In genomic region chr16:88899901-88900648, GRCh38 we compare ENCODE assay signal across 18 cellular contexts. TPM values are rescaled to one million over a fixed set of nuclear protein-coding genes. Genes with fewer than 3 reads are reported as not detected.
DNase-seq lines count a peak whose midpoint lies in the region; ATAC-seq, FAIRE-seq and TF ChIP-seq lines count a peak whose summit lies in the region.
"Had no signal": no experiment of that assay in that cellular context is flagged by ENCODE, and none has a peak within 500 bp of the region (broad histone marks: within the 10 kb centered on the region; RNA-seq: fewer than 3 reads in every experiment).

No MANE protein-coding gene starts in this region.

- no peak for FAIRE-seq in HepG2 (lab: Jason Lieb, UNC)
- FAIRE-seq: GM19239 had no signal

- CTCF ChIA-PET in HepG2 (lab: Yijun Ruan, JAX; ENCODE audit: low intra/inter-chr PET ratio, low total read pairs): no interaction called here

- H3K4me1 ChIP-seq in HepG2 (ENCODE audit: insufficient read depth, low read length): peaks cover 10% of the 10 kb centered on the region
- H3K4me1 ChIP-seq in right lobe of liver: no peaks in the 10 kb centered on the region
- H3K4me1 ChIP-seq in spleen: peaks cover under 1 to 60% (median 30%) of the 10 kb centered on the region in 6 donors

- TF ChIP-seq EP300 in HepG2 (IDR thresholded peaks at IDR 0.05; ENCODE audit: low read depth in 2 of 2, low read length in 2 of 2) (no peak), HepG2 (CRISPR knock-in tag; IDR thresholded peaks at IDR 0.05; ENCODE audit: borderline replicate concordance) (no peak)

- WGBS in HepG2 (ENCODE audit: low lambda C conversion rate): 9% methylated on average over 8 of the region's 41 CpGs
- 54% methylated on average over 5 of the region's 41 CpGs for WGBS in right lobe of liver (ENCODE audit: insufficient coverage, low coverage, low lambda C conversion rate, missing lambda C conversion rate)
- 78 to 91% (median 88%) methylated on average over 27 to 41 of the region's 41 CpGs for WGBS in spleen, 5 donors

- H3K27me3 ChIP-seq in HepG2 (ENCODE audit: control insufficient read depth in 1 of 2, insufficient read depth in 2 of 2, low read length in 2 of 2) (peaks cover 60 to 98% of the 10 kb centered on the region in 2 experiments), right lobe of liver (no peaks in the 10 kb centered on the region), spleen (replicated peaks in 1 of 7) (no peaks in the 10 kb centered on the region)

- H3K4me2 ChIP-seq in HepG2 (ENCODE audit: low read depth, low read length): no peak overlapping the region

- H3K9ac ChIP-seq in HepG2 (ENCODE audit: insufficient read depth, low read depth, low read length): no peak overlapping the region

- intact Hi-C loops in HepG2 (cut with micrococcal nuclease; ENCODE audit: unreplicated experiment) (no loop called here), right lobe of liver (cut with DNase I) (no loop called here), spleen (cut with DNase I; ENCODE audit: low total_unique reads) (no loop called here)

- H3K36me3 ChIP-seq in HepG2 (replicated peaks in 1 of 2; ENCODE audit: control insufficient read depth in 1 of 2, insufficient read depth in 2 of 2, low read length in 2 of 2) (no peaks in the 10 kb centered on the region), right lobe of liver (no peaks in the 10 kb centered on the region), spleen (peaks cover 0 to 97% (median 53%) of the 10 kb centered on the region in 6 donors)

- H3K9me3 ChIP-seq in HepG2 (ENCODE audit: low read length): no peaks in the 10 kb centered on the region
- H3K9me3 ChIP-seq in right lobe of liver: no peaks in the 10 kb centered on the region
- H3K9me3 ChIP-seq in spleen: no peaks in the 10 kb centered on the region

- ATAC-seq in HepG2 (no peak), right lobe of liver (no peak)
- ATAC-seq: HCT116 had no signal

- TF ChIP-seq POLR2A in HepG2 (IDR thresholded peaks at IDR 0.05; ENCODE audit: insufficient read depth in 1 of 2, low read depth in 2 of 2, low read length in 2 of 2) (no peak), right lobe of liver (IDR thresholded peaks at IDR 0.05) (no peak), spleen (IDR thresholded peaks at IDR 0.05) (no peak)

- TF ChIP-seq CTCF in HepG2 (CRISPR knock-in tag; IDR thresholded peaks at IDR 0.05) (no peak), right lobe of liver (IDR thresholded peaks at IDR 0.05) (no peak), spleen (IDR thresholded peaks at IDR 0.05 in 8 of 11, conservative IDR thresholded peaks at IDR 0.05 in 3 of 11) (no peak), GM10266 (IDR thresholded peaks at IDR 0.05; ENCODE audit: control insufficient read depth, insufficient read depth, low read depth, missing control alignments) (no peak)

- no peaks in the 10 kb centered on the region for H3K79me2 ChIP-seq in HepG2 (ENCODE audit: insufficient read depth, low read length)

- H3K27ac ChIP-seq in HepG2 (ENCODE audit: extremely low read length, insufficient read depth, low read length): no peak overlapping the region
- no peak overlapping the region for H3K27ac ChIP-seq in right lobe of liver
- H3K27ac ChIP-seq in spleen: peak overlapping the region in 5 of 8 donors; percentile 29 to 74 (median 49)

- no peak for TF ChIP-seq RAD21 in HepG2 (CRISPR knock-in tag; IDR thresholded peaks at IDR 0.05)

- no peak overlapping the region for H2AFZ ChIP-seq in HepG2 (ENCODE audit: low read length)

- POLR2A ChIA-PET in HepG2 (lab: Yijun Ruan, JAX): no interaction called here

- H4K20me1 ChIP-seq in HepG2 (ENCODE audit: insufficient read depth, low read length): no peaks in the 10 kb centered on the region; the same call in 1 of the 2 replicates

- in situ Hi-C loops in HepG2 (cut with HindIII; ENCODE audit: extremely low pct_ligation_motif_present, low pct_unique_long_range_greater_than_20kb): no loop called here

- DNase-seq in HepG2 (ENCODE audit: low spot score) (no peak), right lobe of liver (no peak), cerebellum (ENCODE audit: low spot score) (peak; percentile 52), spleen (no peak), GM10266 (ENCODE audit: extremely low spot score) (no peak), DMS153 (lab: John Stamatoyannopoulos, UW) (no peak), NCI-H446 (lab: John Stamatoyannopoulos, UW) (no peak)
- DNase-seq: 8988T; AML-193; CD4-positive, alpha-beta T cell; DMS79 treated with DMSO at 0.1 percent for 48 hours; EL; GDM1; IMR-90; KG1 had no signal

- H3K4me3 ChIP-seq in HepG2 (replicated peaks in 1 of 3; ENCODE audit: insufficient read depth in 1 of 3, low read depth in 2 of 3, low read length in 3 of 3): no peak overlapping the region
- H3K4me3 ChIP-seq in right lobe of liver: no peak overlapping the region
- no peak overlapping the region for H3K4me3 ChIP-seq in spleen

- BruUV-seq in HepG2 (replicated peaks; lab: Mats Ljungman, UMichigan): no TSS peak

RNA-seq across cellular contexts. Expression of gene PABPN1L, which starts 33.6 kb away (rescaled TPM):
- total RNA-seq in HepG2 (2016; rRNA removed; fragmentation: Illumina TruSeq; extraction: Trizol) (not detected in 2 replicates), right lobe of liver (under 1 TPM in 1 of 6 experiments, not detected in 5; 0.37 TPM), cerebellum (not detected), spleen (1 to 10 TPM in 1 of 7 donors, under 1 TPM in 2, not detected in 4; 0.72 to 1.3 (median 0.85) TPM)
- not detected in 2 replicates for total RNA-seq in HepG2 (2016; cell fraction: cytosol; rRNA removed; fragmentation: Illumina TruSeq; extraction: Trizol; ENCODE audit: low read depth)
- not detected in 2 replicates for total RNA-seq in HepG2 (2016; cell fraction: insoluble cytoplasmic fraction; rRNA removed; fragmentation: Illumina TruSeq; extraction: Trizol)
- not detected in 2 replicates for total RNA-seq in HepG2 (2016; cell fraction: membrane; rRNA removed; fragmentation: Illumina TruSeq; extraction: Trizol)
- not detected in 2 replicates for total RNA-seq in HepG2 (2016; cell fraction: nucleus; rRNA removed; fragmentation: Illumina TruSeq; extraction: Trizol)
- polyA plus RNA-seq in HepG2 (2011; rRNA removed) (not detected in 2 replicates), spleen (under 1 TPM; 0.26 to 0.67 (median 0.29) TPM)
- polyA plus RNA-seq in HepG2 (2011; cell fraction: cytosol; rRNA removed): not detected in 2 replicates
- polyA plus RNA-seq in HepG2 (2011; cell fraction: nucleus; rRNA removed): not detected in 2 replicates
- not detected in 2 replicates for polyA plus RNA-seq in HepG2 (2012)
- not detected in 2 replicates for polyA plus RNA-seq in HepG2 (2016; cell fraction: cytosol; fragmentation: Illumina TruSeq; extraction: Trizol; ENCODE audit: low read depth)
- polyA plus RNA-seq in HepG2 (2016; cell fraction: insoluble cytoplasmic fraction; fragmentation: Illumina TruSeq; extraction: Trizol; ENCODE audit: low read depth): not detected in 2 replicates
- not detected in 2 replicates for polyA plus RNA-seq in HepG2 (2016; cell fraction: membrane; fragmentation: Illumina TruSeq; extraction: Trizol; ENCODE audit: low read depth)
- polyA plus RNA-seq in HepG2 (2016; cell fraction: nucleus; fragmentation: Illumina TruSeq; extraction: Trizol; ENCODE audit: insufficient read depth, low read depth): not detected in 2 replicates
- polyA minus RNA-seq in HepG2 (2011; rRNA and poly(A)+ RNA removed; ENCODE audit: low replicate concordance): not detected in 2 replicates
- not detected in 2 replicates for polyA minus RNA-seq in HepG2 (2011; cell fraction: cytosol; rRNA and poly(A)+ RNA removed)
- not detected in 2 replicates for polyA minus RNA-seq in HepG2 (2011; cell fraction: nucleus; rRNA and poly(A)+ RNA removed)
- total RNA-seq: CD4-positive, alpha-beta T cell; H4; IMR-90 had no signal
- polyA plus RNA-seq: IMR-90 had no signal

RNA-seq across cellular contexts. Expression of gene TRAPPC2L, which starts 43.1 kb away (rescaled TPM):
- total RNA-seq in HepG2 (2016; rRNA removed; fragmentation: Illumina TruSeq; extraction: Trizol) (107 and 158 TPM in 2 replicates), right lobe of liver (10 to 100 TPM; 15.1 to 25.5 (median 20.1) TPM), cerebellum (26.9 TPM), spleen (10 to 100 TPM; 28.9 to 44.1 (median 38.6) TPM)
- total RNA-seq in HepG2 (2016; cell fraction: cytosol; rRNA removed; fragmentation: Illumina TruSeq; extraction: Trizol; ENCODE audit: low read depth): 39.7 and 49.5 TPM in 2 replicates
- total RNA-seq in HepG2 (2016; cell fraction: insoluble cytoplasmic fraction; rRNA removed; fragmentation: Illumina TruSeq; extraction: Trizol): 117 and 161 TPM in 2 replicates
- total RNA-seq in HepG2 (2016; cell fraction: membrane; rRNA removed; fragmentation: Illumina TruSeq; extraction: Trizol): 55.4 and 64.8 TPM in 2 replicates
- 54.9 and 68.3 TPM in 2 replicates for total RNA-seq in HepG2 (2016; cell fraction: nucleus; rRNA removed; fragmentation: Illumina TruSeq; extraction: Trizol)
- polyA plus RNA-seq in HepG2 (2011; rRNA removed) (94.9 and 96.3 TPM in 2 replicates), spleen (10 to 100 TPM; 55.0 to 87.5 (median 74.2) TPM)
- polyA plus RNA-seq in HepG2 (2011; cell fraction: cytosol; rRNA removed): 49.7 and 65.0 TPM in 2 replicates
- polyA plus RNA-seq in HepG2 (2011; cell fraction: nucleus; rRNA removed): 60.0 and 63.3 TPM in 2 replicates
- 72.5 and 94.4 TPM in 2 replicates for polyA plus RNA-seq in HepG2 (2012)
- 51.9 and 69.2 TPM in 2 replicates for polyA plus RNA-seq in HepG2 (2016; cell fraction: cytosol; fragmentation: Illumina TruSeq; extraction: Trizol; ENCODE audit: low read depth)
- 217 and 222 TPM in 2 replicates for polyA plus RNA-seq in HepG2 (2016; cell fraction: insoluble cytoplasmic fraction; fragmentation: Illumina TruSeq; extraction: Trizol; ENCODE audit: low read depth)
- polyA plus RNA-seq in HepG2 (2016; cell fraction: membrane; fragmentation: Illumina TruSeq; extraction: Trizol; ENCODE audit: low read depth): 75.4 and 76.3 TPM in 2 replicates
- 124 and 134 TPM in 2 replicates for polyA plus RNA-seq in HepG2 (2016; cell fraction: nucleus; fragmentation: Illumina TruSeq; extraction: Trizol; ENCODE audit: insufficient read depth, low read depth)
- 63.0 and 105 TPM in 2 replicates for polyA minus RNA-seq in HepG2 (2011; rRNA and poly(A)+ RNA removed; ENCODE audit: low replicate concordance)
- polyA minus RNA-seq in HepG2 (2011; cell fraction: cytosol; rRNA and poly(A)+ RNA removed): 10.9 and 13.1 TPM in 2 replicates
- 45.4 and 54.3 TPM in 2 replicates for polyA minus RNA-seq in HepG2 (2011; cell fraction: nucleus; rRNA and poly(A)+ RNA removed)

RNA-seq across cellular contexts. Expression of gene GALNS, which starts 43.3 kb away (rescaled TPM):
- total RNA-seq in HepG2 (2016; rRNA removed; fragmentation: Illumina TruSeq; extraction: Trizol) (2.8 and 9.2 TPM in 2 replicates), right lobe of liver (10 to 100 TPM in 5 of 6 experiments, 1 to 10 TPM in 1; 9.2 to 20.6 (median 16.5) TPM), cerebellum (19.1 TPM), spleen (10 to 100 TPM; 37.6 to 71.6 (median 53.4) TPM)
- 3.6 and 3.7 TPM in 2 replicates for total RNA-seq in HepG2 (2016; cell fraction: cytosol; rRNA removed; fragmentation: Illumina TruSeq; extraction: Trizol; ENCODE audit: low read depth)
- total RNA-seq in HepG2 (2016; cell fraction: insoluble cytoplasmic fraction; rRNA removed; fragmentation: Illumina TruSeq; extraction: Trizol): 2.6 and 11.0 TPM in 2 replicates
- total RNA-seq in HepG2 (2016; cell fraction: membrane; rRNA removed; fragmentation: Illumina TruSeq; extraction: Trizol): 4.2 and 5.1 TPM in 2 replicates
- total RNA-seq in HepG2 (2016; cell fraction: nucleus; rRNA removed; fragmentation: Illumina TruSeq; extraction: Trizol): 12.2 and 14.1 TPM in 2 replicates
- polyA plus RNA-seq in HepG2 (2011; rRNA removed) (9.5 and 9.8 TPM in 2 replicates), spleen (10 to 100 TPM in 2 of 3 donors, 1 to 10 TPM in 1; 9.7 to 19.5 (median 11.1) TPM)
- 7.1 and 10.3 TPM in 2 replicates for polyA plus RNA-seq in HepG2 (2011; cell fraction: cytosol; rRNA removed)
- 30.6 and 39.2 TPM in 2 replicates for polyA plus RNA-seq in HepG2 (2011; cell fraction: nucleus; rRNA removed)
- 8.2 and 13.0 TPM in 2 replicates for polyA plus RNA-seq in HepG2 (2012)
- 2.4 and 2.8 TPM in 2 replicates for polyA plus RNA-seq in HepG2 (2016; cell fraction: cytosol; fragmentation: Illumina TruSeq; extraction: Trizol; ENCODE audit: low read depth)
- polyA plus RNA-seq in HepG2 (2016; cell fraction: insoluble cytoplasmic fraction; fragmentation: Illumina TruSeq; extraction: Trizol; ENCODE audit: low read depth): 4.4 and 4.7 TPM in 2 replicates
- 4.1 and 4.7 TPM in 2 replicates for polyA plus RNA-seq in HepG2 (2016; cell fraction: membrane; fragmentation: Illumina TruSeq; extraction: Trizol; ENCODE audit: low read depth)
- polyA plus RNA-seq in HepG2 (2016; cell fraction: nucleus; fragmentation: Illumina TruSeq; extraction: Trizol; ENCODE audit: insufficient read depth, low read depth): 27.3 and 29.9 TPM in 2 replicates
- 11.5 and 13.9 TPM in 2 replicates for polyA minus RNA-seq in HepG2 (2011; rRNA and poly(A)+ RNA removed; ENCODE audit: low replicate concordance)
- 5.2 and 6.1 TPM in 2 replicates for polyA minus RNA-seq in HepG2 (2011; cell fraction: cytosol; rRNA and poly(A)+ RNA removed)
- 13.4 and 18.0 TPM in 2 replicates for polyA minus RNA-seq in HepG2 (2011; cell fraction: nucleus; rRNA and poly(A)+ RNA removed)

Comparison
In these comparisons a context has a peak if more than half of its experiments do, and no peak if none do; other contexts are left out.
1. H3K27ac ChIP-seq: peak in spleen (5 of 8); none in HepG2 (single experiment) and right lobe of liver (0 of 3).